In genomic region chrX:12843668-12844279, GRCh38 we compare ENCODE assay signal across 11 cellular contexts. TPM values are rescaled to one million over a fixed set of nuclear protein-coding genes. Genes with fewer than 3 reads are reported as not detected.
DNase-seq lines count a peak whose midpoint lies in the region; ATAC-seq and TF ChIP-seq lines count a peak whose summit lies in the region.
"Had no signal": no experiment of that assay in that cellular context is flagged by ENCODE, and none has a peak within 500 bp of the region (broad histone marks: within the 10 kb centered on the region; RNA-seq: fewer than 3 reads in every experiment).

No MANE protein-coding gene starts in this region.

- H3K9me3 ChIP-seq in upper lobe of right lung, result no peaks in the 10 kb centered on the region
- H3K9me3 ChIP-seq: ascending aorta, gastrocnemius medialis had no signal

- TF ChIP-seq CTCF in upper lobe of right lung (IDR thresholded peaks at IDR 0.05), result no peak

- H3K27ac Mint-ChIP-seq in activated CD4-positive, alpha-beta T cell treated with anti-CD3 and anti-CD28 coated beads for 36 hours, result peak overlapping the region; percentile 96
- H3K27ac Mint-ChIP-seq in naive thymus-derived CD8-positive, alpha-beta T cell, result peak overlapping the region; percentile 33 to 95 (median 78)

- no peaks in the 10 kb centered on the region for H3K27me3 ChIP-seq in upper lobe of right lung
- H3K27me3 ChIP-seq: ascending aorta, gastrocnemius medialis had no signal

- no peaks in the 10 kb centered on the region for H3K36me3 ChIP-seq in upper lobe of right lung
- H3K36me3 ChIP-seq: ascending aorta, gastrocnemius medialis had no signal

- intact Hi-C loops in activated CD4-positive, alpha-beta T cell treated with anti-CD3 and anti-CD28 coated beads for 36 hours (cut with DNase I, micrococcal nuclease), result no loop called here
- intact Hi-C loops in upper lobe of right lung (cut with DNase I), result no loop called here
- intact Hi-C loops in sciatic nerve (cut with DNase I), result no loop called here

- no peak overlapping the region for H3K27ac ChIP-seq in upper lobe of right lung
- H3K27ac ChIP-seq: ascending aorta, gastrocnemius medialis had no signal

- DNase-seq in activated CD4-positive, alpha-beta T cell treated with anti-CD3 and anti-CD28 coated beads for 36 hours, result no peak
- DNase-seq in activated CD4-positive, alpha-beta T cell treated with anti-CD3 and anti-CD28 coated beads for 4 hours, result no peak
- peak in 1 of 10 donors; percentile 1 for DNase-seq in naive thymus-derived CD8-positive, alpha-beta T cell
- DNase-seq in SHP77 treated with DMSO at 0.1 percent for 48 hours (lab: John Stamatoyannopoulos, UW) (no peak), upper lobe of right lung (no peak), sciatic nerve (ENCODE audit: low spot score) (no peak)
- DNase-seq: gastrocnemius medialis had no signal

- CTCF ChIA-PET in activated CD4-positive, alpha-beta T cell treated with anti-CD3 and anti-CD28 coated beads for 36 hours (lab: Charles Lee), result no interaction called here

- ATAC-seq in activated CD4-positive, alpha-beta T cell treated with anti-CD3 and anti-CD28 coated beads for 36 hours, result peak; percentile 78
- ATAC-seq in GM21786 (IDR thresholded peaks at IDR 0.05; ENCODE audit: unreplicated experiment) (peak; percentile 92), HG03558 (IDR thresholded peaks at IDR 0.05; ENCODE audit: extremely low read depth, unreplicated experiment) (peak; percentile 85), upper lobe of right lung (no peak), sciatic nerve (no peak)
- ATAC-seq in naive thymus-derived CD8-positive, alpha-beta T cell, result peak in 1 of 2 donors; percentile 54
- ATAC-seq: gastrocnemius medialis had no signal

- peak overlapping the region; percentile 57 for H3K4me3 Mint-ChIP-seq in activated CD4-positive, alpha-beta T cell treated with anti-CD3 and anti-CD28 coated beads for 36 hours
- peak overlapping the region; percentile 33 to 83 (median 71) for H3K4me3 Mint-ChIP-seq in naive thymus-derived CD8-positive, alpha-beta T cell

- no peaks in the 10 kb centered on the region for H3K4me1 ChIP-seq in upper lobe of right lung
- H3K4me1 ChIP-seq: ascending aorta, gastrocnemius medialis had no signal

- peaks cover 14% of the 10 kb centered on the region for H3K4me1 Mint-ChIP-seq in activated CD4-positive, alpha-beta T cell treated with anti-CD3 and anti-CD28 coated beads for 36 hours
- H3K4me1 Mint-ChIP-seq in naive thymus-derived CD8-positive, alpha-beta T cell, result peaks cover 3 to 13% (median 8%) of the 10 kb centered on the region in 4 donors

- no peaks in the 10 kb centered on the region for H3K36me3 Mint-ChIP-seq in activated CD4-positive, alpha-beta T cell treated with anti-CD3 and anti-CD28 coated beads for 36 hours (ENCODE audit: low read depth)
- peaks cover 0 to 6% (median 0%) of the 10 kb centered on the region in 3 donors for H3K36me3 Mint-ChIP-seq in naive thymus-derived CD8-positive, alpha-beta T cell

- H3K9me3 Mint-ChIP-seq in activated CD4-positive, alpha-beta T cell treated with anti-CD3 and anti-CD28 coated beads for 36 hours (ENCODE audit: low read depth), result peaks cover 1% of the 10 kb centered on the region
- peaks cover 0 to 3% (median 0%) of the 10 kb centered on the region in 9 donors for H3K9me3 Mint-ChIP-seq in naive thymus-derived CD8-positive, alpha-beta T cell

- H3K4me3 ChIP-seq in upper lobe of right lung, result no peak overlapping the region
- H3K4me3 ChIP-seq: ascending aorta, gastrocnemius medialis had no signal

- POLR2A ChIA-PET in activated CD4-positive, alpha-beta T cell treated with anti-CD3 and anti-CD28 coated beads for 36 hours (lab: Charles Lee), result no interaction called here
- POLR2A ChIA-PET in naive thymus-derived CD8-positive, alpha-beta T cell (lab: Charles Lee), result no interaction called here

- no peaks in the 10 kb centered on the region for H3K27me3 Mint-ChIP-seq in activated CD4-positive, alpha-beta T cell treated with anti-CD3 and anti-CD28 coated beads for 36 hours
- H3K27me3 Mint-ChIP-seq in naive thymus-derived CD8-positive, alpha-beta T cell, result peaks cover 0 to 2% (median 0%) of the 10 kb centered on the region in 5 donors

RNA-seq across cellular contexts. Expression of gene TLR7, which starts 23.1 kb away (rescaled TPM):
- under 1 TPM in 1 of 2 experiments, not detected in 1; 0.04 TPM for total RNA-seq in activated CD4-positive, alpha-beta T cell treated with anti-CD3 and anti-CD28 coated beads for 36 hours
- under 1 TPM; 0.38 to 0.52 TPM for total RNA-seq in naive thymus-derived CD8-positive, alpha-beta T cell
- polyA plus RNA-seq in naive thymus-derived CD8-positive, alpha-beta T cell, result not detected
- total RNA-seq in upper lobe of right lung (3.1 TPM), sciatic nerve (4.5 TPM)
- total RNA-seq: ascending aorta had no signal
- polyA plus RNA-seq: AG04450 had no signal

RNA-seq across cellular contexts. Expression of gene PRPS2, which starts 52.6 kb away (rescaled TPM):
- 100 to 1,000 TPM; 110 to 116 TPM for total RNA-seq in activated CD4-positive, alpha-beta T cell treated with anti-CD3 and anti-CD28 coated beads for 36 hours
- 10 to 100 TPM; 23.3 to 26.3 TPM for total RNA-seq in naive thymus-derived CD8-positive, alpha-beta T cell
- polyA plus RNA-seq in naive thymus-derived CD8-positive, alpha-beta T cell, result 10 to 100 TPM; 26.4 to 32.3 (median 32.2) TPM
- total RNA-seq in upper lobe of right lung (25.5 TPM), sciatic nerve (45.1 TPM)

Comparison
In these comparisons a context has a peak if more than half of its experiments do, and no peak if none do; other contexts are left out.
1. ATAC-seq: peak in activated CD4-positive, alpha-beta T cell treated with anti-CD3 and anti-CD28 coated beads for 36 hours (single experiment), GM21786 (single experiment) and HG03558 (single experiment); none in upper lobe of right lung (single experiment) and sciatic nerve (single experiment).